22 cellular contexts compared by ENCODE assay signal in the genomic region with DNA sequence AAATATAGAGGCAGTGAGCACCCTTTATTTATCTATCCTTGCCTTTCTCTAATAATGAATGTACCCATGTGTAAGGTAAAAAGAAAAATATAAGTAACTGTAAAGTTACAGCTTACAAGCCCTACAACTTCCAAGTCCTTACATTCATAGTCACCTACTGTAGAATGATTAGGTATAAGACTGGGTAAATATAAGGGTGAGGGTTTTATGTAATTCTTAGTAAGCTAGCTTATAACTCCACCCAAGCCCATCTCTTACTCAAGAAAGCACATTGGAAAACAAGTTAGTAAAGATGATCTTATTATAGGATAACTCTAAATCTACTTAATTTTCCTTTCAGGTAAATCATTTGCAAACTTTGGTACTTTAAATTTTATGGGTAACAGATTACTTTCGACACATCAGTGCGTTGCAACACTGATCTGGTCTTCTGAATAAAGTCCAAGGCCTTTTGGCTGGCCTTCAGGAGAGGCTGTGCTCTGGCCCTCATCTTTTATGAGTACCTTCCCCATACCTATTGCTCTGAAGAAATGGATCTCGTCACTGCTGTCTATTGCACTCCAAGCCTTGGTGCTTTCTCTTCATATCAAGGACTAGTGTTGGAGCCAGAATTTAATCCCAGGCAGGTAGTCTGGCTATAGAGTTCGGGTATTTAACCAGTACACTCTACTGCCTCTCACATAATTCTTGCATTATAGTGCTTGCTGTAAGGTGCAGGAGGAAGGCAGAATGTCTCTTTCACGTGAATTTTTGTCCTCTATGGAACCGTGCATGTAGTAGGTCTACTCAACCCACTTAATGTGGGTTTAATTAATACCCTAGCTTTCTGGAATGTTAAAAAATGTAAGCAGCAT.
DNase-seq lines count a peak whose midpoint lies in the region; ATAC-seq, FAIRE-seq and TF ChIP-seq lines count a peak whose summit lies in the region.
"Had no signal": no experiment of that assay in that cellular context is flagged by ENCODE, and none has a peak within 500 bp of the region (broad histone marks: within the 10 kb centered on the region; RNA-seq: fewer than 3 reads in every experiment).

No MANE protein-coding gene starts in this region.

- POLR2A ChIA-PET in HepG2 (lab: Yijun Ruan, JAX), result no interaction called here

- CTCF ChIA-PET in HepG2 (lab: Yijun Ruan, JAX; ENCODE audit: low intra/inter-chr PET ratio, low total read pairs), result no interaction called here

- TF ChIP-seq EP300 in HepG2 (IDR thresholded peaks at IDR 0.05; ENCODE audit: low read depth in 2 of 2, low read length in 2 of 2), result no peak
- TF ChIP-seq EP300 in HepG2 (CRISPR knock-in tag; IDR thresholded peaks at IDR 0.05; ENCODE audit: borderline replicate concordance), result no peak

- no peaks in the 10 kb centered on the region for H4K20me1 ChIP-seq in HepG2 (ENCODE audit: insufficient read depth, low read length)

- H3K9me3 ChIP-seq in liver (ENCODE audit: control insufficient read depth in 4 of 4, low read length in 3 of 4) (no peaks in the 10 kb centered on the region), HepG2 (ENCODE audit: low read length) (peaks cover 63% of the 10 kb centered on the region), kidney (ENCODE audit: control insufficient read depth in 1 of 2, low read length in 2 of 2) (no peaks in the 10 kb centered on the region), left ventricle myocardium inferior (replicated peaks) (no peaks in the 10 kb centered on the region)

- no peaks in the 10 kb centered on the region for H3K27me3 ChIP-seq in liver (ENCODE audit: control insufficient read depth in 4 of 4, insufficient read depth in 4 of 4, low read length in 3 of 4)
- H3K27me3 ChIP-seq in HepG2 (ENCODE audit: control insufficient read depth in 1 of 2, insufficient read depth in 2 of 2, low read length in 2 of 2), result no peaks in the 10 kb centered on the region
- no peaks in the 10 kb centered on the region for H3K27me3 ChIP-seq in left ventricle myocardium inferior (ENCODE audit: low read depth)

- WGBS in liver, result 30% methylated on average over 6 of the region's 6 CpGs
- 11% methylated on average over 6 of the region's 6 CpGs for WGBS in HepG2 (ENCODE audit: low lambda C conversion rate)

- H2AFZ ChIP-seq in HepG2 (ENCODE audit: low read length), result no peak overlapping the region
- H2AFZ ChIP-seq: GM23338 had no signal

- H3K4me1 ChIP-seq in liver (ENCODE audit: control insufficient read depth in 4 of 4, insufficient read depth in 4 of 4, low read length in 3 of 4) (peaks cover 4 to 50% (median 43%) of the 10 kb centered on the region in 4 donors), HepG2 (ENCODE audit: insufficient read depth, low read length) (no peaks in the 10 kb centered on the region), kidney (ENCODE audit: control insufficient read depth in 1 of 2, insufficient read depth in 1 of 2, low read depth in 1 of 2, low read length in 2 of 2) (no peaks in the 10 kb centered on the region), left ventricle myocardium inferior (no peaks in the 10 kb centered on the region)

- no peak overlapping the region for H3K27ac ChIP-seq in liver (ENCODE audit: low read depth in 1 of 2, low read length in 2 of 2)
- no peak overlapping the region for H3K27ac ChIP-seq in HepG2 (ENCODE audit: extremely low read length, insufficient read depth, low read length)
- peak overlapping the region in 1 of 2 donors; percentile 34 for H3K27ac ChIP-seq in kidney (ENCODE audit: low read depth in 2 of 2, low read length in 2 of 2)
- H3K27ac ChIP-seq in left ventricle myocardium inferior (replicated peaks), result no peak overlapping the region
- H3K27ac ChIP-seq: 22Rv1, C4-2B had no signal

- TF ChIP-seq CTCF in liver (IDR thresholded peaks at IDR 0.05; ENCODE audit: low read depth, low read length, missing input control) (no peak), HepG2 (CRISPR knock-in tag; IDR thresholded peaks at IDR 0.05) (no peak), kidney (IDR thresholded peaks at IDR 0.05; ENCODE audit: borderline replicate concordance, extremely low read depth, insufficient read depth) (no peak), left ventricle myocardium inferior (IDR thresholded peaks at IDR 0.05; ENCODE audit: borderline replicate concordance) (no peak)

- ATAC-seq in HepG2 (no peak), left lobe of liver (peak; percentile 84)
- ATAC-seq: CD8-positive, alpha-beta T cell; GM12878; GM23338; HCT116 had no signal

- TF ChIP-seq RAD21 in liver (IDR thresholded peaks at IDR 0.05), result peak in 1 of 2 donors; percentile 61
- no peak for TF ChIP-seq RAD21 in HepG2 (CRISPR knock-in tag; IDR thresholded peaks at IDR 0.05)

- no peak for TF ChIP-seq POLR2A in HepG2 (IDR thresholded peaks at IDR 0.05; ENCODE audit: insufficient read depth in 1 of 2, low read depth in 2 of 2, low read length in 2 of 2)

- H3K79me2 ChIP-seq in HepG2 (ENCODE audit: insufficient read depth, low read length), result no peaks in the 10 kb centered on the region

- no peak for DNase-seq in HepG2 (ENCODE audit: low spot score)
- DNase-seq in kidney, result no peak
- DNase-seq in left lobe of liver (ENCODE audit: low spot score), result peak; percentile 67
- DNase-seq in mucosa of gallbladder (ENCODE audit: low spot score), result peak; percentile 16
- DNase-seq in stimulated activated CD4-positive, alpha-beta T cell treated with anti-CD3 and anti-CD28 coated beads, Interleukin-12 subunit alpha, Interleukin-12 subunit beta, amount 100 ng/mL, for 4 hours, result no peak
- DNase-seq in NCI-H1105 (lab: John Stamatoyannopoulos, UW), result no peak
- DNase-seq in left ventricle myocardium inferior, result no peak
- DNase-seq: CD4-positive, CD25-positive, alpha-beta regulatory T cell; CD8-positive, alpha-beta T cell; DMS 273 treated with DMSO at 0.1 percent for 48 hours; DMS79; EL; GDM1; H9 had no signal

- H3K9ac ChIP-seq in liver (ENCODE audit: low read depth in 1 of 2, low read length in 2 of 2) (no peak overlapping the region), HepG2 (ENCODE audit: insufficient read depth, low read depth, low read length) (no peak overlapping the region), kidney (ENCODE audit: low read length in 2 of 2) (no peak overlapping the region)

- no peak overlapping the region for H3K4me2 ChIP-seq in HepG2 (ENCODE audit: low read depth, low read length)
- H3K4me2 ChIP-seq: GM23338 had no signal

- no peak for FAIRE-seq in HepG2 (lab: Jason Lieb, UNC)
- FAIRE-seq in kidney (lab: Jason Lieb, UNC), result peak; percentile 95
- FAIRE-seq: D721Med, GM12878, GM18507 had no signal

- H3K36me3 ChIP-seq in liver (ENCODE audit: control insufficient read depth in 4 of 4, insufficient read depth in 3 of 4, low read depth in 1 of 4, low read length in 3 of 4) (no peaks in the 10 kb centered on the region), HepG2 (replicated peaks in 1 of 2; ENCODE audit: control insufficient read depth in 1 of 2, insufficient read depth in 2 of 2, low read length in 2 of 2) (no peaks in the 10 kb centered on the region), kidney (ENCODE audit: control insufficient read depth in 1 of 2, insufficient read depth in 2 of 2, low read length in 2 of 2) (no peaks in the 10 kb centered on the region), left ventricle myocardium inferior (no peaks in the 10 kb centered on the region)

- no TSS peak for BruUV-seq in HepG2 (replicated peaks; lab: Mats Ljungman, UMichigan)

- peak overlapping the region in 1 of 3 donors; percentile 41 for H3K4me3 ChIP-seq in liver (ENCODE audit: low read depth in 1 of 3, low read length in 3 of 3)
- H3K4me3 ChIP-seq in HepG2 (replicated peaks in 1 of 3; ENCODE audit: insufficient read depth in 1 of 3, low read depth in 2 of 3, low read length in 3 of 3), result no peak overlapping the region
- H3K4me3 ChIP-seq in kidney (ENCODE audit: low read length in 2 of 2), result no peak overlapping the region
- no peak overlapping the region for H3K4me3 ChIP-seq in left ventricle myocardium inferior
- H3K4me3 ChIP-seq: GM12878, GM23338 had no signal

- intact Hi-C loops in HepG2 (cut with micrococcal nuclease; ENCODE audit: unreplicated experiment) (no loop called here), kidney (cut with DNase I) (no loop called here), left ventricle myocardium inferior (cut with micrococcal nuclease) (no loop called here)

- in situ Hi-C loops in HepG2 (cut with HindIII; ENCODE audit: extremely low pct_ligation_motif_present, low pct_unique_long_range_greater_than_20kb), result no loop called here

TF ChIP-seq in liver, 16 proteins besides CTCF, POLR2A, EP300 and RAD21 (continues in another document):
- TF ChIP-seq YY1 (IDR thresholded peaks at IDR 0.05), result peak; percentile 49
- TF ChIP-seq, protein P1, sequence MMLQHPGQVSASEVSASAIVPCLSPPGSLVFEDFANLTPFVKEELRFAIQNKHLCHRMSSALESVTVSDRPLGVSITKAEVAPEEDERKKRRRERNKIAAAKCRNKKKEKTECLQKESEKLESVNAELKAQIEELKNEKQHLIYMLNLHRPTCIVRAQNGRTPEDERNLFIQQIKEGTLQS (IDR thresholded peaks at IDR 0.05), result no peak
- peak; percentile 85 to 98 for TF ChIP-seq HNF4A (conservative IDR thresholded peaks at IDR 0.05)
- peak; percentile 72 for TF ChIP-seq SP1 (IDR thresholded peaks at IDR 0.05)
- peak; percentile 35 for TF ChIP-seq NR2F2 (IDR thresholded peaks at IDR 0.05)
- TF ChIP-seq FOXA1 (IDR thresholded peaks at IDR 0.05), result no peak
- peak; percentile 52 to 64 for TF ChIP-seq JUND (IDR thresholded peaks at IDR 0.05)
- TF ChIP-seq, protein P2, sequence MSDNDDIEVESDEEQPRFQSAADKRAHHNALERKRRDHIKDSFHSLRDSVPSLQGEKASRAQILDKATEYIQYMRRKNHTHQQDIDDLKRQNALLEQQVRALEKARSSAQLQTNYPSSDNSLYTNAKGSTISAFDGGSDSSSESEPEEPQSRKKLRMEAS (IDR thresholded peaks at IDR 0.05), result peak; percentile 36
- TF ChIP-seq HNF4G (IDR thresholded peaks at IDR 0.05), result peak; percentile 84
- peak; percentile 66 to 69 for TF ChIP-seq RXRA (IDR thresholded peaks at IDR 0.05)

TF ChIP-seq in HepG2, 621 proteins besides CTCF, POLR2A, EP300 and RAD21 (continues in another document):
- no peak for TF ChIP-seq MXI1 (IDR thresholded peaks at IDR 0.05; ENCODE audit: borderline replicate concordance, low read depth, low read length)
- TF ChIP-seq, protein P3, sequence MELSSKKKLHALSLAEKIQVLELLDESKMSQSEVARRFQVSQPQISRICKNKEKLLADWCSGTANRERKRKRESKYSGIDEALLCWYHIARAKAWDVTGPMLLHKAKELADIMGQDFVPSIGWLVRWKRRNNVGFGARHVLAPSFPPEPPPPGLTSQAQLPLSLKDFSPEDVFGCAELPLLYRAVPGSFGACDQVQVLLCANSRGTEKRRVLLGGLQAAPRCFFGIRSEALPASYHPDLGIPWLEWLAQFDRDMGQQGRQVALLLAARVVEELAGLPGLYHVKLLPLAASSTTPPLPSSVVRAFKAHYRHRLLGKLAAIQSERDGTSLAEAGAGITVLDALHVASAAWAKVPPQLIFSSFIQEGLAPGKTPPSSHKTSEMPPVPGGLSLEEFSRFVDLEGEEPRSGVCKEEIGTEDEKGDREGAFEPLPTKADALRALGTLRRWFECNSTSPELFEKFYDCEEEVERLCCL (CRISPR knock-in tag; IDR thresholded peaks at IDR 0.05; ENCODE audit: borderline replicate concordance), result no peak
- TF ChIP-seq NFIC (IDR thresholded peaks at IDR 0.05; ENCODE audit: low read length), result no peak
- no peak for TF ChIP-seq ZNF260 (CRISPR knock-in tag; IDR thresholded peaks at IDR 0.05; ENCODE audit: borderline replicate concordance, low read depth)
- no peak for TF ChIP-seq ZNF746 (CRISPR knock-in tag; IDR thresholded peaks at IDR 0.05)

Comparison
In these comparisons a context has a peak if more than half of its experiments do, and no peak if none do; other contexts are left out.
1. DNase-seq: peak in left lobe of liver (single experiment) and mucosa of gallbladder (single experiment); none in HepG2 (single experiment), kidney (single experiment), stimulated activated CD4-positive, alpha-beta T cell treated with anti-CD3 and anti-CD28 coated beads, Interleukin-12 subunit alpha, Interleukin-12 subunit beta, amount 100 ng/mL, for 4 hours (single experiment), NCI-H1105 (single experiment) and left ventricle myocardium inferior (single experiment).